ENCODE assay signal across 9 cellular contexts in the genomic region with DNA sequence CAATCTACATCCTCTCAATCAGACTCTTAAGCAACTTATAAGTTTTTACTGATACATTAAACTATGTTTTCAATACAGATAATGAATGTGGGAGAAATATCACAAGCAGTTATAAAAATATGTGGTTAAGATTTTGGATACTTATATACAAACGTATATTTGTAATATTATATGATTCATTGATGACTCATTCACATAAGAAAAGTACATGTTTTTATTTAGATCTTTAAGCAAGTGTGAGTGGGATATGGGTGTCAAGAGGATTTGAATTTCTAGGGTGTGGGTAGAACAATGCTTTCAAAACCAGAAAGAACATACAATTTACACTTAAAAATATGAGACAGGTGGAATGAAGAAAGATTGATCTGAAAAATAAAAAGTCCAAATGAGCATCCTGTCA. TPM values are rescaled to one million over a fixed set of nuclear protein-coding genes. Genes with fewer than 3 reads are reported as not detected.
"Had no signal": no experiment of that assay in that cellular context is flagged by ENCODE, and none has a peak within 500 bp of the region (broad histone marks: within the 10 kb centered on the region; RNA-seq: fewer than 3 reads in every experiment).

No MANE protein-coding gene starts in this region.

- H3K4me3 Mint-ChIP-seq: HFFc6 had no signal

- H3K4me3 ChIP-seq: GM23248, HAP-1, K562 had no signal

- FAIRE-seq: HTR-8/SVneo, K562 had no signal

- H3K27ac Mint-ChIP-seq: HFFc6 had no signal

- DNase-seq: GM23248, GOT3, HFFc6, IMR-90, KG1 had no signal

- ATAC-seq: HCT116, K562 had no signal

- H3K36me3 ChIP-seq: HAP-1 had no signal

RNA-seq across cellular contexts. Expression of gene ISL1, which starts 36.1 kb away (rescaled TPM):
- total RNA-seq: GM23248, K562 had no signal
